In genomic region chr12:38332814-38333213, GRCh38 we compare ENCODE assay signal across 21 cellular contexts.
"Had no signal": no experiment of that assay in that cellular context is flagged by ENCODE, and none has a peak within 500 bp of the region (broad histone marks: within the 10 kb centered on the region; RNA-seq: fewer than 3 reads in every experiment).

No MANE protein-coding gene starts in this region.

- DNase-seq: naive thymus-derived CD8-positive, alpha-beta T cell; nephron progenitor cell; occipital lobe; ovary; posterior cingulate gyrus; psoas muscle; right cardiac atrium; right lobe of liver; sigmoid colon; small intestine; stimulated activated CD4-positive, alpha-beta T cell treated with anti-CD3 and anti-CD28 coated beads, Interleukin-15, amount 100 ng/mL, for 24 hours; stimulated activated CD4-positive, alpha-beta T cell treated with anti-CD3 and anti-CD28 coated beads, Interleukin-2, amount 100 ng/mL, for 24 hours; stimulated activated CD4-positive, alpha-beta T cell treated with anti-CD3 and anti-CD28 coated beads, Interleukin-2, amount 100 ng/mL, for 48 hours; stimulated activated CD4-positive, alpha-beta T cell treated with anti-CD3 and anti-CD28 coated beads, Interleukin-4, amount 100 ng/mL, for 24 hours; stimulated activated naive B cell treated with anti-CD40 and anti-IgM and Interleukin-4, amounts not matched to agents 10 μg/mL and 1 μg/mL and 100 μg/mL, for 72 hours; stimulated activated naive CD4-positive, alpha-beta T cell treated with Interleukin-2 at 50 U/mL for 16 hours; stomach; thyroid gland; trophoblast cell; upper lobe of left lung; uterus had no signal

- FAIRE-seq: small intestine had no signal
